Comparison of ENCODE assay signal across 8 cellular contexts in genomic region chr1:167936068-167936929, GRCh38. TPM values are rescaled to one million over a fixed set of nuclear protein-coding genes. Genes with fewer than 3 reads are reported as not detected.
DNase-seq lines count a peak whose midpoint lies in the region; ATAC-seq and TF ChIP-seq lines count a peak whose summit lies in the region.

TSS of gene DCAF6 (plus strand) at chr1:167936683. CDS start at chr1:167936912, 229 bp downstream.

- H3K27me3 ChIP-seq in kidney epithelial cell (ENCODE audit: control insufficient read depth, insufficient read depth, low read length): no peaks in the 10 kb centered on the region

- no peaks in the 10 kb centered on the region for H3K27me3 Mint-ChIP-seq in activated CD4-positive, alpha-beta T cell treated with anti-CD3 and anti-CD28 coated beads for 36 hours

- peak within 1 kb of the TSS; percentile 97 for H3K27ac Mint-ChIP-seq in activated CD4-positive, alpha-beta T cell treated with anti-CD3 and anti-CD28 coated beads for 36 hours

- no peaks in the 10 kb centered on the region for H3K36me3 Mint-ChIP-seq in activated CD4-positive, alpha-beta T cell treated with anti-CD3 and anti-CD28 coated beads for 36 hours (ENCODE audit: low read depth)

- POLR2A ChIA-PET in activated CD4-positive, alpha-beta T cell treated with anti-CD3 and anti-CD28 coated beads for 36 hours (lab: Charles Lee): interaction anchor here (0.5 to 1.4 kb wide), 6 partner anchors 22 to 343 kb away, joined by 3 to 5 read pairs (median 4); no protein-coding TSS in a partner anchor

- H3K4me3 ChIP-seq in choroid plexus epithelial cell (ENCODE audit: low read depth, low read length): peak within 1 kb of the TSS; percentile 92
- H3K4me3 ChIP-seq in kidney epithelial cell (ENCODE audit: low read depth, low read length): peak within 1 kb of the TSS; percentile 96

- no peak for TF ChIP-seq CTCF in choroid plexus epithelial cell (conservative IDR thresholded peaks at IDR 0.05; ENCODE audit: low read depth, low read length)
- no peak for TF ChIP-seq CTCF in kidney epithelial cell (IDR thresholded peaks at IDR 0.05; ENCODE audit: insufficient read depth, low read length, poor library complexity, severe bottlenecking)

- intact Hi-C loops in activated CD4-positive, alpha-beta T cell treated with anti-CD3 and anti-CD28 coated beads for 36 hours (cut with DNase I, micrococcal nuclease): loop anchor here (1.0 to 10.0 kb wide), 15 partner anchors 133 to 1431 kb away; partner anchors contain the start of genes NME7 (in 1 of the 2), POGK (in 1 of the 2), POU2F1 (in 1 of the 2) and RCSD1 (in 1 of the 2)

- peak; percentile 99 for DNase-seq in Ammon's horn (ENCODE audit: low spot score)
- peak; percentile 91 for DNase-seq in GM19238 (ENCODE audit: insufficient read length, low spot score)
- peak; percentile 93 to 97 for DNase-seq in NCI-H524 (lab: John Stamatoyannopoulos, UW)
- peak; percentile 97 for DNase-seq in activated CD4-positive, alpha-beta T cell treated with anti-CD3 and anti-CD28 coated beads for 36 hours
- peak; percentile 99 for DNase-seq in choroid plexus epithelial cell (ENCODE audit: low read depth)
- DNase-seq in kidney epithelial cell (ENCODE audit: low read depth): peak; percentile 92
- peak; percentile 92 to 94 for DNase-seq in stimulated activated CD4-positive, alpha-beta T cell treated with anti-CD3 and anti-CD28 coated beads, Interleukin-15, amount 100 ng/mL, for 48 hours (ENCODE audit: low read depth in 2 of 2)

- peak; percentile 76 for ATAC-seq in HG03442 (IDR thresholded peaks at IDR 0.05; ENCODE audit: unreplicated experiment)
- peak; percentile 84 for ATAC-seq in activated CD4-positive, alpha-beta T cell treated with anti-CD3 and anti-CD28 coated beads for 36 hours

- no peaks in the 10 kb centered on the region for H3K36me3 ChIP-seq in kidney epithelial cell (ENCODE audit: control insufficient read depth, insufficient read depth, low read length)

- peaks cover 34% of the 10 kb centered on the region for H3K4me1 Mint-ChIP-seq in activated CD4-positive, alpha-beta T cell treated with anti-CD3 and anti-CD28 coated beads for 36 hours

- no peaks in the 10 kb centered on the region for H3K9me3 Mint-ChIP-seq in activated CD4-positive, alpha-beta T cell treated with anti-CD3 and anti-CD28 coated beads for 36 hours (ENCODE audit: low read depth)

- CTCF ChIA-PET in activated CD4-positive, alpha-beta T cell treated with anti-CD3 and anti-CD28 coated beads for 36 hours (lab: Charles Lee): interaction anchor here (0.6 to 3.0 kb wide), 8 partner anchors 7 to 381 kb away, joined by 3 to 9 read pairs (median 4); no protein-coding TSS in a partner anchor

- peak within 1 kb of the TSS; percentile 89 for H3K4me3 Mint-ChIP-seq in activated CD4-positive, alpha-beta T cell treated with anti-CD3 and anti-CD28 coated beads for 36 hours

RNA-seq across cellular contexts. Expression of gene DCAF6, which starts in this region (rescaled TPM):
- total RNA-seq in activated CD4-positive, alpha-beta T cell treated with anti-CD3 and anti-CD28 coated beads for 36 hours: 10 to 100 TPM; 25.6 to 28.8 TPM
- 24.7 and 27.2 TPM in 2 replicates for total RNA-seq in kidney epithelial cell

Comparison
In these comparisons a context has a peak if more than half of its experiments do, and no peak if none do; other contexts are left out.
1. Peak in every context shown above with its lines: DNase-seq, ATAC-seq and H3K4me3 ChIP-seq.